In the genomic region with DNA sequence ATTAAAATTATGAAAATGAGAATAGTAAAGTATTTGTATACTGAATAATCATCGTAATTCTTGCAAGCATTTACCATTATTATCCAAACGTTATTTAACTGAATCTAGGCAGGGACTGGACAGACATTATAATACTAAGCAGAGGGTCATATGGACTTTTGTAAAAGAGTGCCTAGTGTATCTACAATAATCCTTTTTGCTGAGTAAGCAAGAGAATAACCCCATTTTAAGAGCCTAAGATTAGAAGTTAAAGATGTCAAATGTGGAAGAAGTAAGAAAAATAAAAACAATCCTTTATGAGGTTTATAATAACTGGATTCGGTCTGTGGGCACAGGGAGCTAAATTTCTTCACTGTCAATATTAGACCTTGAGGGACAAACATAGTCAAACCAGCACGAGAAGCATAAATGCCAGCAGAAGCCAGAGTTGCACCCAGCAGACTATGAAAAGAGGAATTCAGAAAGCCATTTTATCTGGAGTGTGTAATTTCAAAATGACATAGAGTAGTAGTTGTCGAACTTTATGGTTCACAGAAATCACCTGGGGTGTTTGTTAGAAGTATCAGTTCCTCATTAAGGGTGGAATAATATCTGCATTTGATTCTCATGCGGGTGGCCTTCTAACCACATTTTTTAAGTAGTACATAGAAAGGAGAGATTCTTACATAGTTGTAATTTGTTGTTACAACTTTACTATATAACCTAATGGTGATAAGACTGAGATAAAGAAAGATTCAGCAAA, we compare ENCODE assay signal across 12 cellular contexts. TPM values are rescaled to one million over a fixed set of nuclear protein-coding genes. Genes with fewer than 3 reads are reported as not detected.
DNase-seq lines count a peak whose midpoint lies in the region; ATAC-seq, FAIRE-seq and TF ChIP-seq lines count a peak whose summit lies in the region.
"Had no signal": no experiment of that assay in that cellular context is flagged by ENCODE, and none has a peak within 500 bp of the region (broad histone marks: within the 10 kb centered on the region; RNA-seq: fewer than 3 reads in every experiment).

No MANE protein-coding gene starts in this region.

- H3K9me3 ChIP-seq in OCI-LY1 (ENCODE audit: low read length) = no peaks in the 10 kb centered on the region
- H3K9me3 ChIP-seq: neutrophil, tibial artery had no signal

- H3K36me3 Mint-ChIP-seq in activated T-cell treated with anti-CD3 and anti-CD28 coated beads, Interleukin-2, amount 50 U/mL, for 72 hours (ENCODE audit: insufficient read depth in 2 of 2) = no peaks in the 10 kb centered on the region
- H3K36me3 Mint-ChIP-seq: CD4-positive, alpha-beta memory T cell had no signal

- peaks cover 9% of the 10 kb centered on the region for H3K27me3 Mint-ChIP-seq in activated T-cell treated with anti-CD3 and anti-CD28 coated beads, Interleukin-2, amount 50 U/mL, for 72 hours (ENCODE audit: low read depth)

- H3K4me2 ChIP-seq in OCI-LY1 (ENCODE audit: low read length) = peak overlapping the region; percentile 27; the same call in 1 of the 2 replicates

- no peaks in the 10 kb centered on the region for H3F3A ChIP-seq in OCI-LY1 (ENCODE audit: insufficient read depth, low read length)

- no peaks in the 10 kb centered on the region for H4K20me1 ChIP-seq in OCI-LY1 (ENCODE audit: insufficient read depth, low read length)

- H2AFZ ChIP-seq in OCI-LY1 (ENCODE audit: low read length) = no peak overlapping the region; the same call in 1 of the 2 replicates

- no peak overlapping the region for H3K4me3 Mint-ChIP-seq in activated T-cell treated with anti-CD3 and anti-CD28 coated beads, Interleukin-2, amount 50 U/mL, for 72 hours
- H3K4me3 Mint-ChIP-seq: CD4-positive, alpha-beta memory T cell had no signal

- H3K4me1 Mint-ChIP-seq in activated T-cell treated with anti-CD3 and anti-CD28 coated beads, Interleukin-2, amount 50 U/mL, for 72 hours (ENCODE audit: low read depth) = no peaks in the 10 kb centered on the region
- H3K4me1 Mint-ChIP-seq: CD4-positive, alpha-beta memory T cell had no signal

- no peak overlapping the region for H3K9ac ChIP-seq in OCI-LY1 (ENCODE audit: low read length)

- peaks cover 31% of the 10 kb centered on the region for H3K4me1 ChIP-seq in OCI-LY1 (ENCODE audit: insufficient read depth, low read length, severe bottlenecking)
- H3K4me1 ChIP-seq: tibial artery had no signal

- no peak overlapping the region for H3K4me3 ChIP-seq in OCI-LY1 (ENCODE audit: low read depth, low read length, poor library complexity, severe bottlenecking)
- H3K4me3 ChIP-seq: tibial artery had no signal

- H3K36me3 ChIP-seq in OCI-LY1 (ENCODE audit: insufficient read depth, low read length) = no peaks in the 10 kb centered on the region
- H3K36me3 ChIP-seq: neutrophil, tibial artery had no signal

- H3K9me3 Mint-ChIP-seq in activated T-cell treated with anti-CD3 and anti-CD28 coated beads, Interleukin-2, amount 50 U/mL, for 72 hours = peaks cover 0 to 2% of the 10 kb centered on the region in 2 donors

- H3K79me2 ChIP-seq in OCI-LY1 (ENCODE audit: insufficient read depth, low read length) = no peaks in the 10 kb centered on the region

- peak overlapping the region; percentile 83 for H3K27ac ChIP-seq in OCI-LY1 (ENCODE audit: low read depth, low read length, poor library complexity, severe bottlenecking)
- H3K27ac ChIP-seq: neutrophil, tibial artery had no signal

- FAIRE-seq in GM18507 (lab: Jason Lieb, UNC) = peak; percentile 78

- no peaks in the 10 kb centered on the region for H3K9me2 ChIP-seq in OCI-LY1 (ENCODE audit: low read depth, low read length)

- TF ChIP-seq CTCF in OCI-LY1 (IDR thresholded peaks at IDR 0.05; ENCODE audit: low read length) = no peak

- DNase-seq in GM18507 (ENCODE audit: extremely low spot score, insufficient read length, low read depth) = peak; percentile 7
- DNase-seq in D341Med (ENCODE audit: low spot score) = no peak
- no peak for DNase-seq in left lobe of liver (ENCODE audit: low spot score)
- no peak for DNase-seq in activated CD8-positive, alpha-beta memory T cell treated with anti-CD3 and anti-CD28 coated beads, Interleukin-2, amount 50 U/mL, for 48 hours
- DNase-seq in activated T-cell treated with anti-CD3 and anti-CD28 coated beads, Interleukin-2, amount 50 U/mL, for 72 hours = no peak
- DNase-seq: CD4-positive, alpha-beta memory T cell; Kasumi-1; tibial artery had no signal

- ATAC-seq in GM21381 (IDR thresholded peaks at IDR 0.05; ENCODE audit: unreplicated experiment) (peak; percentile 93), HG03060 (IDR thresholded peaks at IDR 0.05; ENCODE audit: low read depth, unreplicated experiment) (peak; percentile 98), left lobe of liver (no peak)
- no peak for ATAC-seq in activated T-cell treated with anti-CD3 and anti-CD28 coated beads, Interleukin-2, amount 50 U/mL, for 72 hours (replicated peaks in 1 of 2)

- H3K27ac Mint-ChIP-seq in activated T-cell treated with anti-CD3 and anti-CD28 coated beads, Interleukin-2, amount 50 U/mL, for 72 hours = no peak overlapping the region
- H3K27ac Mint-ChIP-seq: CD4-positive, alpha-beta memory T cell had no signal

- H3K27me3 ChIP-seq in OCI-LY1 (ENCODE audit: insufficient read depth, low read length) = no peaks in the 10 kb centered on the region
- H3K27me3 ChIP-seq: neutrophil, tibial artery had no signal

RNA-seq across cellular contexts. Expression of a gene that starts 39.7 kb away (rescaled TPM):
- 0.68 TPM for total RNA-seq in left lobe of liver
- total RNA-seq in activated T-cell treated with anti-CD3 and anti-CD28 coated beads, Interleukin-2, amount 50 U/mL, for 72 hours = under 1 TPM; 0.12 to 0.46 TPM
- total RNA-seq: CD4-positive, alpha-beta memory T cell had no signal

Comparison
In these comparisons a context has a peak if more than half of its experiments do, and no peak if none do; other contexts are left out.
1. ATAC-seq: peak in GM21381 (single experiment) and HG03060 (single experiment); none in left lobe of liver (single experiment) and activated T-cell treated with anti-CD3 and anti-CD28 coated beads, Interleukin-2, amount 50 U/mL, for 72 hours (0 of 2).